Comparison of ENCODE assay signal across 8 cellular contexts in the genomic region with DNA sequence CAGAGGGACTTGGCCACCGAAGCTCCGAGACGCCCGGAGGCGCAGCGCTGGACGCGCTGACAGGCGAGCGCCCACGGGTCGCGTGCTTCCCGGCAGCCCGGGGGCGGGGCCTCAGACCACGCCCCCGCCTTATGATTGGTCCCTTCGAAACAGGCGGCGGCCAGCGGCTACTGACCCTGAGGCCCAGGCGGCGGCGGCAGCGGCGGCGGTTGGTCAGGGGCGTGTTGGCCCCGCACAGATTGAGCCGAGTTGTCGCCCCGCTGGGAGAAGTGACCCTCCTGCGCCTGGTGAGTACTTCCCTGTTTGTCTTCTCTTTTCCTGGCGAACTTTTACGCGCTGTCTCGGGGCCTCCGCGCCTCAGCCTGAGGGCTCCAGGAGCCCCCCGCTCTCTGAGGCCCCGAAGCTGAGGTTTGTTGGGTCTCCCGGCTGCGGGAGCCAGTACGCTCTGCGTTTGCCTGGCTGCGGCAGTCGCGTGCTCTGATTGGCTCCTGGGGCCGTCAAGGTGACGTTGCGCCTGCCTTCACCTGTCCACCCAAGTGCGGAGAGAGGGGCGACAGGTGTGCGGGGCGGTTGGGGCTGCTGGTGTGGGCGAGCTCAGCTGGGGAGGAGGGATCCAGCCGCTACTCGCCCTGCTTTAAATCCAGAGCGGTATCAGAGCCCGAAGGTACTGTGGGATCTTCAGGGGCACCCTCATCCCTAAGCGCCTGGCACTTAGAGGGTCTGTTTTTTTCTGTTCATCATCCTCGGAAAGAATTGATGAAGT. TPM values are rescaled to one million over a fixed set of nuclear protein-coding genes. Genes with fewer than 3 reads are reported as not detected.
A peak's percentile ranks its signal among the peaks of the same experiment; 100 is the strongest.
DNase-seq lines count a peak whose midpoint lies in the region; ATAC-seq lines count a peak whose summit lies in the region.

A gene (plus strand): TSS at position 186 of the 763 bp plus-strand sequence. CDS start 21,221 bp downstream, outside the sequence.

- ATAC-seq in GM19328 (IDR thresholded peaks at IDR 0.05; ENCODE audit: unreplicated experiment) (peak; percentile 98), HG03439 (IDR thresholded peaks at IDR 0.05; ENCODE audit: unreplicated experiment) (peak; percentile 98)

- DNase-seq in CD1c-positive myeloid dendritic cell (ENCODE audit: extremely low spot score), result peak; percentile 98
- DNase-seq in NCI-H69 (lab: John Stamatoyannopoulos, UW), result peak; percentile 98
- peak; percentile 2 for DNase-seq in activated CD8-positive, alpha-beta memory T cell treated with anti-CD3 and anti-CD28 coated beads, Interleukin-2, amount 50 U/mL, for 24 hours (ENCODE audit: extremely low read depth)
- DNase-seq in epidermal melanocyte (ENCODE audit: insufficient read length, low spot score), result peak; percentile 54
- DNase-seq in mesenteric fat pad (ENCODE audit: low spot score), result peak; percentile 97
- peak; percentile 29 for DNase-seq in stimulated activated CD8-positive, alpha-beta memory T cell treated with anti-CD3 and anti-CD28 coated beads, Interleukin-12 subunit alpha, Interleukin-12 subunit beta, amount 100 ng/mL, for 4 hours (ENCODE audit: low read depth)

RNA-seq across cellular contexts. Expression of the gene that starts here (rescaled TPM):
- total RNA-seq in mesenteric fat pad, result 10.0 TPM

Comparison
In these comparisons a context has a peak if more than half of its experiments do, and no peak if none do; other contexts are left out.
1. Peak in every context shown above with its lines: DNase-seq and ATAC-seq.
2. DNase-seq: peak in every context shown above with its lines; median percentile 98 in CD1c-positive myeloid dendritic cell; 98 in NCI-H69; 97 in mesenteric fat pad; 54 in epidermal melanocyte; 29 in stimulated activated CD8-positive, alpha-beta memory T cell treated with anti-CD3 and anti-CD28 coated beads, Interleukin-12 subunit alpha, Interleukin-12 subunit beta, amount 100 ng/mL, for 4 hours; 2 in activated CD8-positive, alpha-beta memory T cell treated with anti-CD3 and anti-CD28 coated beads, Interleukin-2, amount 50 U/mL, for 24 hours.